ENCODE assay signal across 8 cellular contexts in the genomic region with DNA sequence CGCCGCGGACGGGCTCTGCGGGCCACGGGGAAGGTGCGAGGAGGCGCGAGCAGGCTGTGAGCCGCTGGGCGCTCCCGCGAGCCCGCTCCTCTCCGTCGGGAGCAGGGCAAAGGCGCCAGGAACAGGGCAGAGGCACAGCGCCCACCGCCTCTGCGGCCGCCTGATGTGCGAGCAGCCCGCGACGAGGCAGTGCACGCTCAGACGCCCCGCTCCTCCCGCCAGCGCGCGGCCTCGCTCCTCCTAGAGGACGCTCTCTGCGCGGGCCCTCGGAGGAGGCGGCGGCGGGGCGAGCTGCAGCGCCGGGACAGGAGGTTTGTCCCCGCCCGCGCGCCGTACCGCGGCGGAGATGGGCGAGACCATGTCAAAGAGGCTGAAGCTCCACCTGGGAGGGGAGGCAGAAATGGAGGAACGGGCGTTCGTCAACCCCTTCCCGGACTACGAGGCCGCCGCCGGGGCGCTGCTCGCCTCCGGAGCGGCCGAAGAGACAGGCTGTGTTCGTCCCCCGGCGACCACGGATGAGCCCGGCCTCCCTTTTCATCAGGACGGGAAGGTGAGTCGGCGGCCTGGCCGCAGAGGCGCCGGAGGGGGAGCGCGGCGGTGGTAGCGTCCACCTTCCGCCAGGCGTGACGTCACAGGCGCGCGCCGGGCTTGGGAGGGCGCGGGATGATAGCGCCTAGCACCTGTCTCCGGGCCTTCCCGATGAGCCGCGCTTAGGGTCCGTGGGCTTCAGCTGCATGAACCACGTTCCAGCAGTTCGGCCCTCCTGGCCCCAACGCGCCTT. TPM values are rescaled to one million over a fixed set of nuclear protein-coding genes. Genes with fewer than 3 reads are reported as not detected.
A peak's percentile ranks its signal among the peaks of the same experiment; 100 is the strongest.
DNase-seq lines count a peak whose midpoint lies in the region; ATAC-seq and TF ChIP-seq lines count a peak whose summit lies in the region.

No MANE protein-coding gene starts in this region.

- TF ChIP-seq CTCF in CD14-positive monocyte (IDR thresholded peaks at IDR 0.05) (peak; percentile 21), liver (IDR thresholded peaks at IDR 0.05; ENCODE audit: low read depth, low read length, missing input control) (no peak)

- peak in 1 of 2 donors; percentile 39 for TF ChIP-seq RAD21 in liver (IDR thresholded peaks at IDR 0.05)

- peaks cover 3 to 23% (median 21%) of the 10 kb centered on the region in 4 donors for H3K4me1 ChIP-seq in liver (ENCODE audit: control insufficient read depth in 4 of 4, insufficient read depth in 4 of 4, low read length in 3 of 4)

- no peaks in the 10 kb centered on the region for H3K9me3 Mint-ChIP-seq in CD14-positive monocyte

- H3K4me1 Mint-ChIP-seq in CD14-positive monocyte: peaks cover 20% of the 10 kb centered on the region

- no peaks in the 10 kb centered on the region for H3K27me3 ChIP-seq in liver (ENCODE audit: control insufficient read depth in 4 of 4, insufficient read depth in 4 of 4, low read length in 3 of 4)

- WGBS in liver: under 1% methylated on average over 99 of the region's 99 CpGs

- H3K36me3 Mint-ChIP-seq in CD14-positive monocyte: no peaks in the 10 kb centered on the region

- peak overlapping the region; percentile 86 to 97 (median 96) for H3K4me3 ChIP-seq in liver (ENCODE audit: low read depth in 1 of 3, low read length in 3 of 3)

- intact Hi-C loops in CD14-positive monocyte (cut with micrococcal nuclease): loop anchor here (5.0 to 10.0 kb wide), 6 partner anchors 209 to 741 kb away; partner anchors contain the start of genes CHCHD2 (in 2 of the 2), CCT6A (in 1 of the 2), MRPS17 (in 1 of the 2) and NIPSNAP2 (in 1 of the 2)

- peak overlapping the region; percentile 91 to 95 for H3K27ac ChIP-seq in liver (ENCODE audit: low read depth in 1 of 2, low read length in 2 of 2)

- peak overlapping the region; percentile 85 to 98 for H3K9ac ChIP-seq in liver (ENCODE audit: low read depth in 1 of 2, low read length in 2 of 2)

- ATAC-seq in GM19351 (IDR thresholded peaks at IDR 0.05; ENCODE audit: unreplicated experiment): peak; percentile 76
- ATAC-seq in HG03520 (IDR thresholded peaks at IDR 0.05; ENCODE audit: unreplicated experiment): peak; percentile 79

- DNase-seq in CD14-positive monocyte (ENCODE audit: low spot score): peak; percentile 92
- DNase-seq in NCI-H69 (lab: John Stamatoyannopoulos, UW): peak; percentile 98
- DNase-seq in activated CD4-positive, alpha-beta T cell treated with anti-CD3 and anti-CD28 coated beads, Interleukin-2, amount 50 U/mL, for 24 hours (ENCODE audit: low read depth in 1 of 2, low spot score in 1 of 2): peak; percentile 89 to 95
- peak; percentile 98 for DNase-seq in dermis blood vessel endothelial cell
- peak; percentile 95 for DNase-seq in stimulated activated CD4-positive, alpha-beta T cell treated with anti-CD3 and anti-CD28 coated beads, Interleukin-4, amount 100 ng/mL, for 1 hour

- H3K4me3 Mint-ChIP-seq in CD14-positive monocyte: peak overlapping the region; percentile 86 to 87

- peaks cover 4 to 9% (median 7%) of the 10 kb centered on the region in 3 donors for H3K27me3 Mint-ChIP-seq in CD14-positive monocyte (ENCODE audit: low read depth in 3 of 3)

- no peaks in the 10 kb centered on the region for H3K36me3 ChIP-seq in liver (ENCODE audit: control insufficient read depth in 4 of 4, insufficient read depth in 3 of 4, low read depth in 1 of 4, low read length in 3 of 4)

- H3K27ac Mint-ChIP-seq in CD14-positive monocyte: peak overlapping the region; percentile 91 to 97 (median 96)

- H3K9me3 ChIP-seq in liver (ENCODE audit: control insufficient read depth in 4 of 4, low read length in 3 of 4): no peaks in the 10 kb centered on the region

TF ChIP-seq in liver, 16 proteins besides CTCF, POLR2A, EP300 and RAD21:
- TF ChIP-seq FOXA1 (IDR thresholded peaks at IDR 0.05) (peak; percentile 3), NR2F2 (IDR thresholded peaks at IDR 0.05) (no peak), GABPA (IDR thresholded peaks at IDR 0.05 in 1 of 2, conservative IDR thresholded peaks at IDR 0.05 in 1 of 2) (peak in 1 of 2 donors; percentile 84), SP1 (IDR thresholded peaks at IDR 0.05) (peak; percentile 51), ZBTB33 (IDR thresholded peaks at IDR 0.05) (no peak), FOXA2 (IDR thresholded peaks at IDR 0.05) (no peak), YY1 (IDR thresholded peaks at IDR 0.05) (peak; percentile 90)
- TF ChIP-seq, protein P1, sequence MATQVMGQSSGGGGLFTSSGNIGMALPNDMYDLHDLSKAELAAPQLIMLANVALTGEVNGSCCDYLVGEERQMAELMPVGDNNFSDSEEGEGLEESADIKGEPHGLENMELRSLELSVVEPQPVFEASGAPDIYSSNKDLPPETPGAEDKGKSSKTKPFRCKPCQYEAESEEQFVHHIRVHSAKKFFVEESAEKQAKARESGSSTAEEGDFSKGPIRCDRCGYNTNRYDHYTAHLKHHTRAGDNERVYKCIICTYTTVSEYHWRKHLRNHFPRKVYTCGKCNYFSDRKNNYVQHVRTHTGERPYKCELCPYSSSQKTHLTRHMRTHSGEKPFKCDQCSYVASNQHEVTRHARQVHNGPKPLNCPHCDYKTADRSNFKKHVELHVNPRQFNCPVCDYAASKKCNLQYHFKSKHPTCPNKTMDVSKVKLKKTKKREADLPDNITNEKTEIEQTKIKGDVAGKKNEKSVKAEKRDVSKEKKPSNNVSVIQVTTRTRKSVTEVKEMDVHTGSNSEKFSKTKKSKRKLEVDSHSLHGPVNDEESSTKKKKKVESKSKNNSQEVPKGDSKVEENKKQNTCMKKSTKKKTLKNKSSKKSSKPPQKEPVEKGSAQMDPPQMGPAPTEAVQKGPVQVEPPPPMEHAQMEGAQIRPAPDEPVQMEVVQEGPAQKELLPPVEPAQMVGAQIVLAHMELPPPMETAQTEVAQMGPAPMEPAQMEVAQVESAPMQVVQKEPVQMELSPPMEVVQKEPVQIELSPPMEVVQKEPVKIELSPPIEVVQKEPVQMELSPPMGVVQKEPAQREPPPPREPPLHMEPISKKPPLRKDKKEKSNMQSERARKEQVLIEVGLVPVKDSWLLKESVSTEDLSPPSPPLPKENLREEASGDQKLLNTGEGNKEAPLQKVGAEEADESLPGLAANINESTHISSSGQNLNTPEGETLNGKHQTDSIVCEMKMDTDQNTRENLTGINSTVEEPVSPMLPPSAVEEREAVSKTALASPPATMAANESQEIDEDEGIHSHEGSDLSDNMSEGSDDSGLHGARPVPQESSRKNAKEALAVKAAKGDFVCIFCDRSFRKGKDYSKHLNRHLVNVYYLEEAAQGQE (IDR thresholded peaks at IDR 0.05): no peak
- TF ChIP-seq, protein P2, sequence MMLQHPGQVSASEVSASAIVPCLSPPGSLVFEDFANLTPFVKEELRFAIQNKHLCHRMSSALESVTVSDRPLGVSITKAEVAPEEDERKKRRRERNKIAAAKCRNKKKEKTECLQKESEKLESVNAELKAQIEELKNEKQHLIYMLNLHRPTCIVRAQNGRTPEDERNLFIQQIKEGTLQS (IDR thresholded peaks at IDR 0.05): no peak

RNA-seq across cellular contexts. Expression of gene LANCL2, which starts 0.7 kb away (rescaled TPM):
- 10 to 100 TPM in 1 of 2 donors, 1 to 10 TPM in 1; 8.3 to 11.8 TPM for polyA plus RNA-seq in CD14-positive monocyte
- 14.0 and 26.3 TPM in 2 replicates for total RNA-seq in dermis blood vessel endothelial cell
- 10 to 100 TPM; 11.2 to 11.9 TPM for total RNA-seq in liver
- polyA plus RNA-seq in liver: 10 to 100 TPM in 1 of 2 donors, 1 to 10 TPM in 1; 6.2 to 10.4 TPM

Comparison
In these comparisons a context has a peak if more than half of its experiments do, and no peak if none do; other contexts are left out.
1. Peak in every context shown above with its lines: DNase-seq, ATAC-seq, H3K4me3 ChIP-seq and H3K27ac ChIP-seq.